ENCODE assay signal across 9 cellular contexts in genomic region chr1:248822148-248823032, GRCh38. TPM values are rescaled to one million over a fixed set of nuclear protein-coding genes. Genes with fewer than 3 reads are reported as not detected.
DNase-seq lines count a peak whose midpoint lies in the region; ATAC-seq and TF ChIP-seq lines count a peak whose summit lies in the region.
"Had no signal": no experiment of that assay in that cellular context is flagged by ENCODE, and none has a peak within 500 bp of the region (broad histone marks: within the 10 kb centered on the region; RNA-seq: fewer than 3 reads in every experiment).

No MANE protein-coding gene starts in this region.

- no peak overlapping the region for H3K27ac ChIP-seq in DND-41 (ENCODE audit: low read length)

- no peaks in the 10 kb centered on the region for H3K9me3 ChIP-seq in DND-41 (ENCODE audit: insufficient read depth, low read length, severe bottlenecking)

- no peaks in the 10 kb centered on the region for H3K27me3 ChIP-seq in DND-41 (ENCODE audit: insufficient read depth, low read length, poor library complexity)

- H3K4me3 ChIP-seq in DND-41 (ENCODE audit: low read depth in 1 of 2, low read length in 2 of 2) = no peak overlapping the region

- DNase-seq in DND-41 (peak; percentile 1), mesothelial cell of epicardium (ENCODE audit: low spot score in 2 of 2, unreplicated experiment in 2 of 2) (no peak), NCI-H146 (lab: John Stamatoyannopoulos, UW) (no peak), SW 1271 (lab: John Stamatoyannopoulos, UW) (no peak), NCI-H446 treated with DMSO at 0.1 percent for 48 hours (lab: John Stamatoyannopoulos, UW) (no peak)
- DNase-seq in activated CD8-positive, alpha-beta memory T cell treated with anti-CD3 and anti-CD28 coated beads, Interleukin-2, amount 10 ng/mL, durations not matched to agents 7 days and 5 days = peak; percentile 35
- DNase-seq: small intestine had no signal

- peaks cover 24% of the 10 kb centered on the region for H3K36me3 Mint-ChIP-seq in activated CD8-positive, alpha-beta memory T cell treated with anti-CD3 and anti-CD28 coated beads, Interleukin-2, amount 10 ng/mL, durations not matched to agents 7 days and 5 days
- H3K36me3 Mint-ChIP-seq in mesothelial cell of epicardium = peaks cover 5% of the 10 kb centered on the region

- no peaks in the 10 kb centered on the region for H3K9me3 Mint-ChIP-seq in activated CD8-positive, alpha-beta memory T cell treated with anti-CD3 and anti-CD28 coated beads, Interleukin-2, amount 10 ng/mL, durations not matched to agents 7 days and 5 days (ENCODE audit: low read depth)
- H3K9me3 Mint-ChIP-seq in mesothelial cell of epicardium = no peaks in the 10 kb centered on the region

- H3K27ac Mint-ChIP-seq in activated CD8-positive, alpha-beta memory T cell treated with anti-CD3 and anti-CD28 coated beads, Interleukin-2, amount 10 ng/mL, durations not matched to agents 7 days and 5 days = no peak overlapping the region
- peak overlapping the region; percentile 12 for H3K27ac Mint-ChIP-seq in mesothelial cell of epicardium

- H3K4me1 ChIP-seq in DND-41 (ENCODE audit: insufficient read depth, low read length) = peaks cover 59% of the 10 kb centered on the region

- no peak overlapping the region for H3K4me3 Mint-ChIP-seq in activated CD8-positive, alpha-beta memory T cell treated with anti-CD3 and anti-CD28 coated beads, Interleukin-2, amount 10 ng/mL, durations not matched to agents 7 days and 5 days
- no peak overlapping the region for H3K4me3 Mint-ChIP-seq in mesothelial cell of epicardium

- CTCF ChIA-PET in activated CD8-positive, alpha-beta memory T cell treated with anti-CD3 and anti-CD28 coated beads, Interleukin-2, amount 10 ng/mL, durations not matched to agents 7 days and 5 days (lab: Charles Lee) = interaction anchor here (0.9 to 1.5 kb wide), 2 partner anchors 15 to 17 kb away, joined by 3 to 4 read pairs; no protein-coding TSS in a partner anchor

- peaks cover 61% of the 10 kb centered on the region for H3K4me1 Mint-ChIP-seq in activated CD8-positive, alpha-beta memory T cell treated with anti-CD3 and anti-CD28 coated beads, Interleukin-2, amount 10 ng/mL, durations not matched to agents 7 days and 5 days
- peaks cover 34% of the 10 kb centered on the region for H3K4me1 Mint-ChIP-seq in mesothelial cell of epicardium

- peak overlapping the region; percentile 73 for H3K4me2 ChIP-seq in DND-41 (ENCODE audit: insufficient read depth, low read length)

- no peaks in the 10 kb centered on the region for H3K27me3 Mint-ChIP-seq in activated CD8-positive, alpha-beta memory T cell treated with anti-CD3 and anti-CD28 coated beads, Interleukin-2, amount 10 ng/mL, durations not matched to agents 7 days and 5 days
- no peaks in the 10 kb centered on the region for H3K27me3 Mint-ChIP-seq in mesothelial cell of epicardium (ENCODE audit: low read depth)

- H3K9ac ChIP-seq in DND-41 (ENCODE audit: low read depth, low read length) = no peak overlapping the region

- TF ChIP-seq CTCF in DND-41 (IDR thresholded peaks at IDR 0.05; ENCODE audit: borderline replicate concordance, extremely low read depth, low read length, poor library complexity, severe bottlenecking) (no peak), mesothelial cell of epicardium (IDR thresholded peaks at IDR 0.05; ENCODE audit: unreplicated experiment) (no peak)

- H3K79me2 ChIP-seq in DND-41 (ENCODE audit: insufficient read depth, low read length) = peaks cover 74% of the 10 kb centered on the region

- H2AFZ ChIP-seq in DND-41 (ENCODE audit: low read depth, low read length) = no peak overlapping the region

- peaks cover 67% of the 10 kb centered on the region for H3K36me3 ChIP-seq in DND-41 (ENCODE audit: insufficient read depth, low read length)

- peaks cover 52% of the 10 kb centered on the region for H4K20me1 ChIP-seq in DND-41 (ENCODE audit: insufficient read depth, low read length)

- ATAC-seq in DND-41 (ENCODE audit: insufficient read depth, low read depth) = no peak
- ATAC-seq in HG02885 (IDR thresholded peaks at IDR 0.05; ENCODE audit: poor library complexity, unreplicated experiment) = peak; percentile 41
- no peak for ATAC-seq in activated CD8-positive, alpha-beta memory T cell treated with anti-CD3 and anti-CD28 coated beads, Interleukin-2, amount 10 ng/mL, durations not matched to agents 7 days and 5 days
- ATAC-seq in GM18870 (IDR thresholded peaks at IDR 0.05; ENCODE audit: unreplicated experiment) = no peak

RNA-seq across cellular contexts. Expression of gene SH3BP5L, which starts 3.3 kb away (rescaled TPM):
- 10 to 100 TPM; 27.4 to 27.9 TPM for total RNA-seq in activated CD8-positive, alpha-beta memory T cell treated with anti-CD3 and anti-CD28 coated beads, Interleukin-2, amount 10 ng/mL, durations not matched to agents 7 days and 5 days
- total RNA-seq in mesothelial cell of epicardium = 24.9 to 26.9 TPM (median 26.2 TPM) in 3 replicates

RNA-seq across cellular contexts. Expression of gene ZNF672, which starts 15.6 kb away (rescaled TPM):
- total RNA-seq in activated CD8-positive, alpha-beta memory T cell treated with anti-CD3 and anti-CD28 coated beads, Interleukin-2, amount 10 ng/mL, durations not matched to agents 7 days and 5 days = 10 to 100 TPM; 53.8 to 72.3 TPM
- 36.1 to 40.9 TPM (median 38.2 TPM) in 3 replicates for total RNA-seq in mesothelial cell of epicardium

RNA-seq across cellular contexts. Expression of gene ZNF692, which starts 36.5 kb away (rescaled TPM):
- total RNA-seq in activated CD8-positive, alpha-beta memory T cell treated with anti-CD3 and anti-CD28 coated beads, Interleukin-2, amount 10 ng/mL, durations not matched to agents 7 days and 5 days = 10 to 100 TPM; 70.5 to 74.9 TPM
- total RNA-seq in mesothelial cell of epicardium = 78.9 to 84.2 TPM (median 80.1 TPM) in 3 replicates

Comparison
In these comparisons a context has a peak if more than half of its experiments do, and no peak if none do; other contexts are left out.
1. DNase-seq: peak in DND-41 (single experiment) and activated CD8-positive, alpha-beta memory T cell treated with anti-CD3 and anti-CD28 coated beads, Interleukin-2, amount 10 ng/mL, durations not matched to agents 7 days and 5 days (single experiment); none in mesothelial cell of epicardium (0 of 2), NCI-H146 (single experiment), SW 1271 (0 of 2) and NCI-H446 treated with DMSO at 0.1 percent for 48 hours (single experiment).